In the genomic region with DNA sequence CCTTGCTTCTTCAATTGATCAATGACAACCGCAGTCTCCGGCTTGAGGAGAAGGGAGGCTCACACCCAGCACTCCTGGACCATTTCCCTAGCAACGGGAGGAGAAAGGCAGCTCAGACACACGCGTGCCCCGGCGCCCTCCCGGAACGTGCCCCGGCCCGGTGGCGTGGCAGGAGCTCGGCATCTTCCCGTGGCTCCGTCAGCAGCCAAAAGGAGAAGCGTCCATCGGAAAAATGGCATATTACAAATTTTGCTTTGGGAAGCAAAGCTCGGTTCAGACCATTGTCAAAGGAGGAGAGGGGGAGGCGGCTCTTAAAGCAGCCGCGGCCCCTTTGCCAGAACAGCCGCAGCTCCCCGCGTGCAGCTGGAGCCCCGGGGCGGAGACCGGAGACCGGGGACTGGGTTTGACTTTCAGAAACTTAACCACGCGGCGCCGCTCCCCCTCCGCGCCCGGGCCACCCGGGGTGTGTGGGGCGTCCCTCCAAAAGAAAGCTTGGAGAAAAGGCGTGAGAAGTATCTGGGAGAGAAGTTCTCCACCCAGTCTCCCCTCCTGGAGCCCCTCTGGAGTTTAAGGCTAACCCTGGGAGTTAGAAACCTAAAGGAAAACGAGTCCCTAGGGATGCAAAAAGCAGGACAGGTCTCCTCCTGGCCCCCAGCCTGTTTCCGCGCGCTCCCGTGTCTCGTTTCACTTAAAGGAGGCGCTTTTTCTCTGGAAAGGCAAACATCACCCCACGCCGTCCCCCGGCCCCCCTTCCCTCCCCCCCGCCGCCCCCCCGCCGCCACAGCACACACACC, we compare ENCODE assay signal across 8 cellular contexts. TPM values are rescaled to one million over a fixed set of nuclear protein-coding genes. Genes with fewer than 3 reads are reported as not detected.
DNase-seq lines count a peak whose midpoint lies in the region; ATAC-seq and TF ChIP-seq lines count a peak whose summit lies in the region.

No MANE protein-coding gene starts in this region.

- H3K4me1 Mint-ChIP-seq in T-cell = peaks cover 17 to 20% (median 17%) of the 10 kb centered on the region in 3 donors
- no peaks in the 10 kb centered on the region for H3K4me1 Mint-ChIP-seq in type B pancreatic cell (ENCODE audit: unreplicated experiment)

- H3K27ac ChIP-seq in A673 (ENCODE audit: low read depth, low read length, poor library complexity, severe bottlenecking) = no peak overlapping the region
- no peak overlapping the region for H3K27ac ChIP-seq in esophagus muscularis mucosa (replicated peaks in 1 of 4)
- H3K27ac ChIP-seq in mucosa of rectum (ENCODE audit: low read depth in 2 of 2, low read length in 2 of 2) = no peak overlapping the region

- CTCF ChIA-PET in A673 (lab: Charles Lee) = no interaction called here
- CTCF ChIA-PET in T-cell (lab: Charles Lee) = no interaction called here

- H3K9ac ChIP-seq in mucosa of rectum (ENCODE audit: low read depth in 1 of 2, low read length in 2 of 2) = peak overlapping the region in 1 of 2 donors; percentile 51

- POLR2A ChIA-PET in A673 (lab: Charles Lee; ENCODE audit: low non-redundant PET) = interaction anchor here (0.6 kb wide), 1 partner anchor 101 kb away, joined by 6 read pairs; no protein-coding TSS in a partner anchor
- POLR2A ChIA-PET in T-cell (lab: Charles Lee) = no interaction called here

- DNase-seq in A673 (ENCODE audit: low spot score) (peak; percentile 66), HFF-Myc (ENCODE audit: extremely low read depth, low read depth) (no peak), T-cell (peak in 3 of 34 experiments; percentile 3 to 8 (median 5)), esophagus muscularis mucosa (ENCODE audit: extremely low spot score) (no peak), type B pancreatic cell (ENCODE audit: extremely low spot score, unreplicated experiment) (peak; percentile 73)
- no peak for DNase-seq in activated effector memory CD4-positive, alpha-beta T cell treated with anti-CD3 and anti-CD28 coated beads, Interleukin-2, amount 50 U/mL, for 16 hours

- H3K4me3 ChIP-seq in A673 (ENCODE audit: low read depth, low read length, poor library complexity, severe bottlenecking) (peak overlapping the region; percentile 49), HFF-Myc (replicated peaks; ENCODE audit: low read depth, low read length) (peak overlapping the region; percentile 21; the same call in 1 of the 2 replicates), esophagus muscularis mucosa (peak overlapping the region; percentile 52 to 63 (median 58)), mucosa of rectum (ENCODE audit: low read length in 2 of 2) (peak overlapping the region; percentile 51 to 54)

- WGBS in esophagus muscularis mucosa = 1% methylated on average over 48 of the region's 52 CpGs

- TF ChIP-seq CTCF in A673 (conservative IDR thresholded peaks at IDR 0.05; ENCODE audit: low read depth, low read length) (no peak), HFF-Myc (IDR thresholded peaks at IDR 0.05; ENCODE audit: low read depth, low read length, missing control alignments) (no peak), esophagus muscularis mucosa (IDR thresholded peaks at IDR 0.05) (no peak), type B pancreatic cell (conservative IDR thresholded peaks at IDR 0.05) (no peak)

- intact Hi-C loops in A673 (cut with micrococcal nuclease; ENCODE audit: unreplicated experiment) = no loop called here
- intact Hi-C loops in esophagus muscularis mucosa (cut with DNase I) = no loop called here

- H3K4me3 Mint-ChIP-seq in T-cell = peak overlapping the region; percentile 60 to 83 (median 62)
- peak overlapping the region; percentile 91 for H3K4me3 Mint-ChIP-seq in type B pancreatic cell

- ATAC-seq in T-cell (replicated peaks in 1 of 4) = peak; percentile 38 to 50 (median 46)
- no peak for ATAC-seq in GM21423 (IDR thresholded peaks at IDR 0.05; ENCODE audit: unreplicated experiment)

- H3K36me3 Mint-ChIP-seq in T-cell = no peaks in the 10 kb centered on the region
- H3K36me3 Mint-ChIP-seq in type B pancreatic cell = no peaks in the 10 kb centered on the region

- H3K27me3 ChIP-seq in A673 (replicated peaks; ENCODE audit: insufficient read depth, low read depth, low read length, poor library complexity) (peaks cover 37% of the 10 kb centered on the region), esophagus muscularis mucosa (peaks cover 0 to 22% (median 0%) of the 10 kb centered on the region in 4 donors), mucosa of rectum (ENCODE audit: control insufficient read depth in 2 of 2, insufficient read depth in 2 of 2, low read length in 2 of 2) (peaks cover 2 to 12% of the 10 kb centered on the region in 2 donors)

- peaks cover 36 to 40% of the 10 kb centered on the region in 2 donors for H3K27me3 Mint-ChIP-seq in T-cell
- H3K27me3 Mint-ChIP-seq in type B pancreatic cell = peaks cover 57% of the 10 kb centered on the region

- no peak overlapping the region for H3K27ac Mint-ChIP-seq in T-cell
- H3K27ac Mint-ChIP-seq in type B pancreatic cell = no peak overlapping the region

- BruUV-seq in A673 (replicated peaks; lab: Mats Ljungman, UMichigan) = no TSS peak

- TF ChIP-seq EP300 in esophagus muscularis mucosa (IDR thresholded peaks at IDR 0.05) = no peak

- no peaks in the 10 kb centered on the region for H3K36me3 ChIP-seq in A673 (ENCODE audit: insufficient read depth, low read length, poor library complexity, severe bottlenecking)
- no peaks in the 10 kb centered on the region for H3K36me3 ChIP-seq in esophagus muscularis mucosa
- H3K36me3 ChIP-seq in mucosa of rectum (ENCODE audit: control insufficient read depth in 2 of 2, insufficient read depth in 2 of 2, low read length in 2 of 2) = no peaks in the 10 kb centered on the region

- H3K4me1 ChIP-seq in A673 (ENCODE audit: insufficient read depth, low read length, poor library complexity, severe bottlenecking) = no peaks in the 10 kb centered on the region
- peaks cover 14 to 22% (median 19%) of the 10 kb centered on the region in 4 donors for H3K4me1 ChIP-seq in esophagus muscularis mucosa
- H3K4me1 ChIP-seq in mucosa of rectum (ENCODE audit: control insufficient read depth in 2 of 2, insufficient read depth in 2 of 2, low read length in 2 of 2) = no peaks in the 10 kb centered on the region

- no peak for TF ChIP-seq POLR2A in esophagus muscularis mucosa (IDR thresholded peaks at IDR 0.05; ENCODE audit: low read depth)

- H3K9me3 ChIP-seq in A673 (ENCODE audit: low read depth, low read length, poor library complexity, severe bottlenecking) (no peaks in the 10 kb centered on the region), esophagus muscularis mucosa (no peaks in the 10 kb centered on the region), mucosa of rectum (ENCODE audit: control insufficient read depth in 2 of 2, low read length in 2 of 2) (no peaks in the 10 kb centered on the region)

- H3K9me3 Mint-ChIP-seq in T-cell (no peaks in the 10 kb centered on the region), type B pancreatic cell (no peaks in the 10 kb centered on the region)

RNA-seq across cellular contexts. Expression of a gene that starts 0.5 kb away (rescaled TPM):
- total RNA-seq in A673 (2021) (0.52 and 1.5 TPM in 2 replicates), T-cell (not detected), esophagus muscularis mucosa (1 to 10 TPM in 1 of 4 donors, under 1 TPM in 3; 0.13 to 2.9 (median 0.76) TPM), type B pancreatic cell (ENCODE audit: low replicate concordance) (2.0 and 5.7 TPM in 2 replicates)

Comparison
In these comparisons a context has a peak if more than half of its experiments do, and no peak if none do; other contexts are left out.
1. DNase-seq: peak in A673 (single experiment) and type B pancreatic cell (single experiment); none in HFF-Myc (single experiment), esophagus muscularis mucosa (single experiment) and activated effector memory CD4-positive, alpha-beta T cell treated with anti-CD3 and anti-CD28 coated beads, Interleukin-2, amount 50 U/mL, for 16 hours (single experiment).
2. Peak in every context shown above with its lines, with median percentiles within 50 percentile points of each other: H3K4me3 ChIP-seq.